Comparison of ENCODE assay signal across 1 cellular context in the genomic region with DNA sequence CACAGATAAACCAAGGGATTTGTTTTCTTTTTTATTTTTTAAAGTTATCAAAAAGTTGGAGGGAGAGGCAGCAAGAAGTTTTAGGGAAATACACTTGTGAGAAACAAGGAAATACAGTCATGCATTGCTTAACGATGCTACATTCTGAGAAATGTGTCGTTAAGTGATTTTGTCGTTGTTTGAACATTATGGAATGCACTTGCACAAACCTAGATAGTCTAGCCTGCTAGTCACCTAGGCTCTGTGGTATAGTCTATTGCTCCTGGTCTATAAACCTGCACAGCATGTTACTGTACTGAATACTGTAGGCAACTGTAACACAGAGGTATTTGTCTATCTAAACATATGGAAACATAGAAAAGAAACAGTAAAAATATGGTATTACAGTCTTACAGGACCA.
TF ChIP-seq lines count a peak whose summit lies in the region.

No MANE protein-coding gene starts in this region.

TF ChIP-seq in A549, 52 proteins besides CTCF, POLR2A, EP300 and RAD21 (continued from another document):
- TF ChIP-seq, protein P1, sequence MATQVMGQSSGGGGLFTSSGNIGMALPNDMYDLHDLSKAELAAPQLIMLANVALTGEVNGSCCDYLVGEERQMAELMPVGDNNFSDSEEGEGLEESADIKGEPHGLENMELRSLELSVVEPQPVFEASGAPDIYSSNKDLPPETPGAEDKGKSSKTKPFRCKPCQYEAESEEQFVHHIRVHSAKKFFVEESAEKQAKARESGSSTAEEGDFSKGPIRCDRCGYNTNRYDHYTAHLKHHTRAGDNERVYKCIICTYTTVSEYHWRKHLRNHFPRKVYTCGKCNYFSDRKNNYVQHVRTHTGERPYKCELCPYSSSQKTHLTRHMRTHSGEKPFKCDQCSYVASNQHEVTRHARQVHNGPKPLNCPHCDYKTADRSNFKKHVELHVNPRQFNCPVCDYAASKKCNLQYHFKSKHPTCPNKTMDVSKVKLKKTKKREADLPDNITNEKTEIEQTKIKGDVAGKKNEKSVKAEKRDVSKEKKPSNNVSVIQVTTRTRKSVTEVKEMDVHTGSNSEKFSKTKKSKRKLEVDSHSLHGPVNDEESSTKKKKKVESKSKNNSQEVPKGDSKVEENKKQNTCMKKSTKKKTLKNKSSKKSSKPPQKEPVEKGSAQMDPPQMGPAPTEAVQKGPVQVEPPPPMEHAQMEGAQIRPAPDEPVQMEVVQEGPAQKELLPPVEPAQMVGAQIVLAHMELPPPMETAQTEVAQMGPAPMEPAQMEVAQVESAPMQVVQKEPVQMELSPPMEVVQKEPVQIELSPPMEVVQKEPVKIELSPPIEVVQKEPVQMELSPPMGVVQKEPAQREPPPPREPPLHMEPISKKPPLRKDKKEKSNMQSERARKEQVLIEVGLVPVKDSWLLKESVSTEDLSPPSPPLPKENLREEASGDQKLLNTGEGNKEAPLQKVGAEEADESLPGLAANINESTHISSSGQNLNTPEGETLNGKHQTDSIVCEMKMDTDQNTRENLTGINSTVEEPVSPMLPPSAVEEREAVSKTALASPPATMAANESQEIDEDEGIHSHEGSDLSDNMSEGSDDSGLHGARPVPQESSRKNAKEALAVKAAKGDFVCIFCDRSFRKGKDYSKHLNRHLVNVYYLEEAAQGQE (IDR thresholded peaks at IDR 0.05): no peak
- TF ChIP-seq, protein P2, sequence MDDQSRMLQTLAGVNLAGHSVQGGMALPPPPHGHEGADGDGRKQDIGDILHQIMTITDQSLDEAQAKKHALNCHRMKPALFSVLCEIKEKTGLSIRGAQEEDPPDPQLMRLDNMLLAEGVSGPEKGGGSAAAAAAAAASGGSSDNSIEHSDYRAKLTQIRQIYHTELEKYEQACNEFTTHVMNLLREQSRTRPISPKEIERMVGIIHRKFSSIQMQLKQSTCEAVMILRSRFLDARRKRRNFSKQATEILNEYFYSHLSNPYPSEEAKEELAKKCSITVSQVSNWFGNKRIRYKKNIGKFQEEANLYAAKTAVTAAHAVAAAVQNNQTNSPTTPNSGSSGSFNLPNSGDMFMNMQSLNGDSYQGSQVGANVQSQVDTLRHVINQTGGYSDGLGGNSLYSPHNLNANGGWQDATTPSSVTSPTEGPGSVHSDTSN (IDR thresholded peaks at IDR 0.05): no peak
- TF ChIP-seq CHD2 (IDR thresholded peaks at IDR 0.05; ENCODE audit: low read length, partially characterized antibody): no peak
- TF ChIP-seq NPAS2 (CRISPR knock-in tag; IDR thresholded peaks at IDR 0.05; ENCODE audit: borderline replicate concordance): no peak
- no peak for TF ChIP-seq ESRRA (IDR thresholded peaks at IDR 0.05; ENCODE audit: borderline replicate concordance, low read length)
- TF ChIP-seq HOXB13 (CRISPR knock-in tag; IDR thresholded peaks at IDR 0.05; ENCODE audit: low read depth): no peak
- TF ChIP-seq, protein P3, sequence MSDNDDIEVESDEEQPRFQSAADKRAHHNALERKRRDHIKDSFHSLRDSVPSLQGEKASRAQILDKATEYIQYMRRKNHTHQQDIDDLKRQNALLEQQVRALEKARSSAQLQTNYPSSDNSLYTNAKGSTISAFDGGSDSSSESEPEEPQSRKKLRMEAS (IDR thresholded peaks at IDR 0.05): no peak
- no peak for TF ChIP-seq PHF8 (IDR thresholded peaks at IDR 0.05; ENCODE audit: borderline replicate concordance, low read depth)
- TF ChIP-seq, protein P4, sequence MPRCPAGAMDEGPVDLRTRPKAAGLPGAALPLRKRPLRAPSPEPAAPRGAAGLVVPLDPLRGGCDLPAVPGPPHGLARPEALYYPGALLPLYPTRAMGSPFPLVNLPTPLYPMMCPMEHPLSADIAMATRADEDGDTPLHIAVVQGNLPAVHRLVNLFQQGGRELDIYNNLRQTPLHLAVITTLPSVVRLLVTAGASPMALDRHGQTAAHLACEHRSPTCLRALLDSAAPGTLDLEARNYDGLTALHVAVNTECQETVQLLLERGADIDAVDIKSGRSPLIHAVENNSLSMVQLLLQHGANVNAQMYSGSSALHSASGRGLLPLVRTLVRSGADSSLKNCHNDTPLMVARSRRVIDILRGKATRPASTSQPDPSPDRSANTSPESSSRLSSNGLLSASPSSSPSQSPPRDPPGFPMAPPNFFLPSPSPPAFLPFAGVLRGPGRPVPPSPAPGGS (IDR thresholded peaks at IDR 0.05): no peak
TF ChIP-seq in A549: peak in this region for 0.
